In the genomic region with DNA sequence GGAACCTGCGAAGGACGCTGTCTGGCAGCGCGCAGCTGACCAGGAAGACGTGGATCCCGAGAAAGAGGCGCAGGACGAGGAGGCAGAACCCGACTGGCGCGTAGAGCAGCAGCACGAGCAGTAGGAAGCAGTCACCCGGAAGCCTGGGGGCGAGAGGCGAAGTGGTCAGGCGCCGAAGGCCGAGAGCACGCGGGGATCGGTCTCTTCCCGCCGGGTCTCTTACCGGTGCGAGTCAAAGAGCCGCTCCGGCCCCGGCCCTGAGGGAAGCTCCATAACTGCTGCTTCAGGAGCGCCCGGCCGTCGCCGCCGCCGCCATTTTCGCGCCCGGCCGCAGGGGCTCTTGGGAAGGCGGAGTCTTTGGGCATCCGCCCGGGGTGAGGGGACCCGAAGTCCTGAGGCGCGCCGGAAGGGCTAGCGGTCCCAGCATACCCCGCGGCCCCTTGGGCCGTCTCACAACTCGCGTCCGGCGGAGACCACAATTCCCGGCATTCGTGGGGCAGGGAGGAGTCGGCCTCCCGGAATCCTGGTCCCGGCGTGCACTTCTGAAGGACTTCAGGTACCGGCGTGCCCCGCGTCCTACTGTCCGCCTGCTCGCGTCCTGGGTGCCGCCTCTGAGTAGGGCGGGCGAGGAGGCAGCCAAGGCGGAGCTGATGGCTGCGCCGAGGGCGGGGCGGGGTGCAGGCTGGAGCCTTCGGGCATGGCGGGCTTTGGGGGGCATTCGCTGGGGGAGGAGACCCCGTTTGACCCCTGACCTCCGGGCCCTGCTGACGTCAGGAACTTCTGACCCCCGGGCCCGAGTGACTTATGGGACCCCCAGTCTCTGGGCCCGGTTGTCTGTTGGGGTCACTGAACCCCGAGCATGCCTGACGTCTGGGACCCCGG, we compare ENCODE assay signal across 8 cellular contexts. TPM values are rescaled to one million over a fixed set of nuclear protein-coding genes. Genes with fewer than 3 reads are reported as not detected.
DNase-seq lines count a peak whose midpoint lies in the region; ATAC-seq, FAIRE-seq and TF ChIP-seq lines count a peak whose summit lies in the region.

Gene AUP1, minus strand, starts transcription at position 350 of the 882 bp plus-strand sequence. Its CDS starts 77 bp downstream, at position 273.
Gene HTRA2, plus strand, starts transcription at position 577 of the 882 bp plus-strand sequence. Its CDS starts 74 bp downstream, at position 651.

- H3K4me3 ChIP-seq in adrenal gland: peak within 1 kb of the TSS; percentile 63 to 87 (median 78)
- H3K4me3 ChIP-seq in heart left ventricle: peak within 1 kb of the TSS; percentile 66 to 99 (median 84)
- H3K4me3 ChIP-seq in upper lobe of left lung: peak within 1 kb of the TSS; percentile 65 to 94 (median 82)

- H3K27me3 ChIP-seq in adrenal gland: no peaks in the 10 kb centered on the region
- H3K27me3 ChIP-seq in heart left ventricle: no peaks in the 10 kb centered on the region
- no peaks in the 10 kb centered on the region for H3K27me3 ChIP-seq in upper lobe of left lung

- no peaks in the 10 kb centered on the region for H3K9me3 ChIP-seq in adrenal gland (replicated peaks in 1 of 3)
- H3K9me3 ChIP-seq in heart left ventricle: no peaks in the 10 kb centered on the region
- H3K9me3 ChIP-seq in upper lobe of left lung: no peaks in the 10 kb centered on the region

- intact Hi-C loops in adrenal gland (cut with DNase I) (loop anchor here (2.0 to 5.0 kb wide), 2 partner anchors 23 to 42 kb away; partner anchors contain the start of gene PCGF1 (in 1 of the 2)), heart left ventricle (cut with DNase I) (loop anchor here in 8 of 10 donors (1.0 to 10.0 kb wide), 12 partner anchors 17 to 58 kb away; partner anchors contain the start of genes TTC31 (in 5 of the 8), CCDC142 (in 2 of the 8), PCGF1 (in 2 of the 8) and DOK1 (in 1 of the 8)), posterior cingulate gyrus (cut with DNase I) (loop anchor here (1.0 to 10.0 kb wide), 4 partner anchors 21 to 125 kb away; partner anchors contain the start of genes SEMA4F and TTC31)

- DNase-seq in GM12891 (ENCODE audit: insufficient read length, low spot score) (peak; percentile 99), NCI-H146 (lab: John Stamatoyannopoulos, UW) (peak; percentile 99), T-helper 1 cell (peak; percentile 72 to 96 (median 78)), adrenal gland (peak; percentile 98 to 99 (median 99)), heart left ventricle (peak; percentile 99), posterior cingulate gyrus (peak; percentile 97 to 100 (median 98)), upper lobe of left lung (peak; percentile 97 to 100)

- TF ChIP-seq CTCF in adrenal gland (IDR thresholded peaks at IDR 0.05) (peak in 3 of 6 experiments; percentile 2 to 20 (median 14)), heart left ventricle (IDR thresholded peaks at IDR 0.05) (no peak), upper lobe of left lung (IDR thresholded peaks at IDR 0.05) (peak in 3 of 6 experiments; percentile 14 to 46 (median 45))

- peaks cover 11 to 15% of the 10 kb centered on the region in 2 donors for H3K4me1 ChIP-seq in adrenal gland (replicated peaks in 1 of 2)
- peaks cover 5 to 36% (median 26%) of the 10 kb centered on the region in 12 donors for H3K4me1 ChIP-seq in heart left ventricle
- H3K4me1 ChIP-seq in upper lobe of left lung: peaks cover 22 to 35% (median 26%) of the 10 kb centered on the region in 4 donors

- H3K27ac ChIP-seq in adrenal gland (peak within 1 kb of the TSS; percentile 65 to 93 (median 83)), heart left ventricle (peak within 1 kb of the TSS; percentile 78 to 95 (median 90)), upper lobe of left lung (peak within 1 kb of the TSS; percentile 90 to 95 (median 94))

- H3K36me3 ChIP-seq in adrenal gland (replicated peaks in 1 of 2) (peaks cover 0 to 34% of the 10 kb centered on the region in 2 donors), heart left ventricle (peaks cover 0 to 61% (median 51%) of the 10 kb centered on the region in 9 donors), upper lobe of left lung (peaks cover 16 to 46% (median 30%) of the 10 kb centered on the region in 4 donors)

- TF ChIP-seq EP300 in upper lobe of left lung (IDR thresholded peaks at IDR 0.05): peak in 2 of 4 donors; percentile 46 to 83

- 0 to 1% (median 0%) methylated on average over 16 to 87 of the region's 87 CpGs for WGBS in adrenal gland, 4 donors
- WGBS in heart left ventricle, 4 donors: 0 to 1% (median 0%) methylated on average over 57 to 87 of the region's 87 CpGs
- 0% methylated on average over 10 to 41 of the region's 87 CpGs for WGBS in upper lobe of left lung, 2 donors

- ATAC-seq in HG02840 (IDR thresholded peaks at IDR 0.05; ENCODE audit: low FRiP score, unreplicated experiment) (peak; percentile 77), heart left ventricle (peak; percentile 96 to 98 (median 96)), upper lobe of left lung (ENCODE audit: low FRiP score in 2 of 2) (peak; percentile 97 to 98)

- FAIRE-seq in GM12891 (lab: Jason Lieb, UNC): peak; percentile 95

- TF ChIP-seq POLR2A in GM12891 (IDR thresholded peaks at IDR 0.05; ENCODE audit: low read depth, low read length) (no peak; the same call in 1 of the 2 replicates), adrenal gland (IDR thresholded peaks at IDR 0.05) (peak; percentile 42 to 76), heart left ventricle (IDR thresholded peaks at IDR 0.05) (peak in 1 of 2 donors; percentile 78), upper lobe of left lung (IDR thresholded peaks at IDR 0.05) (peak in 3 of 4 donors; percentile 74 to 91 (median 80))

TF ChIP-seq in GM12891, 5 proteins besides CTCF, POLR2A, EP300 and RAD21:
- peak; percentile 84 for TF ChIP-seq POLR2AphosphoS5 (IDR thresholded peaks at IDR 0.05; ENCODE audit: low read depth, low read length)
- TF ChIP-seq POU2F2 (IDR thresholded peaks at IDR 0.05; ENCODE audit: low read depth, low read length): 0 out of 2 replicates have a peak, but pooled peaks have one; percentile 26
- TF ChIP-seq TAF1 (IDR thresholded peaks at IDR 0.05; ENCODE audit: low read depth, low read length): peak; percentile 89; the same call in 1 of the 2 replicates
- no peak for TF ChIP-seq PAX5 (IDR thresholded peaks at IDR 0.05; ENCODE audit: insufficient read depth, low read length, severe bottlenecking)

RNA-seq across cellular contexts. Expression of gene AUP1, which starts in this region (rescaled TPM):
- polyA plus RNA-seq in GM12891 (2012; ENCODE audit: low read depth, missing spikeins): 96.8 TPM
- total RNA-seq in adrenal gland (100 to 1,000 TPM in 5 of 8 donors, 10 to 100 TPM in 3; 88.5 to 122 (median 105) TPM), heart left ventricle (10 to 100 TPM; 33.6 to 74.5 (median 49.8) TPM), upper lobe of left lung (100 to 1,000 TPM in 4 of 6 donors, 10 to 100 TPM in 2; 93.4 to 337 (median 125) TPM)
- polyA plus RNA-seq in adrenal gland (100 to 1,000 TPM; 118 to 527 (median 329) TPM), heart left ventricle (100 to 1,000 TPM in 1 of 2 donors, 10 to 100 TPM in 1; 77.9 to 168 TPM)

RNA-seq across cellular contexts. Expression of gene HTRA2, which starts in this region (rescaled TPM):
- polyA plus RNA-seq in GM12891 (2012; ENCODE audit: low read depth, missing spikeins): 58.5 TPM
- total RNA-seq in adrenal gland (10 to 100 TPM; 19.1 to 47.4 (median 36.7) TPM), heart left ventricle (10 to 100 TPM; 23.6 to 32.0 (median 24.8) TPM), upper lobe of left lung (10 to 100 TPM; 11.8 to 36.9 (median 27.2) TPM)
- polyA plus RNA-seq in adrenal gland (10 to 100 TPM; 25.6 to 42.0 (median 29.0) TPM), heart left ventricle (10 to 100 TPM; 24.5 to 45.4 TPM)

Comparison
In these comparisons a context has a peak if more than half of its experiments do, and no peak if none do; other contexts are left out.
1. Peak in every context shown above with its lines: DNase-seq, ATAC-seq, H3K4me3 ChIP-seq and H3K27ac ChIP-seq.